8 cellular contexts compared by ENCODE assay signal in genomic region chr15:85667491-85668424, GRCh38.
DNase-seq lines count a peak whose midpoint lies in the region; ATAC-seq and TF ChIP-seq lines count a peak whose summit lies in the region.

No MANE protein-coding gene starts in this region.

- peak overlapping the region; percentile 47 to 81 (median 60) for H3K4me3 Mint-ChIP-seq in CD4-positive, alpha-beta memory T cell

- H3K9me3 ChIP-seq in CD4-positive, alpha-beta memory T cell (ENCODE audit: control insufficient read depth in 1 of 2, low read length in 2 of 2), result no peaks in the 10 kb centered on the region
- H3K9me3 ChIP-seq in mucosa of descending colon (no peaks in the 10 kb centered on the region), transverse colon (no peaks in the 10 kb centered on the region)

- no peaks in the 10 kb centered on the region for H3K27me3 Mint-ChIP-seq in CD4-positive, alpha-beta memory T cell

- no peak for TF ChIP-seq EP300 in transverse colon (IDR thresholded peaks at IDR 0.05; ENCODE audit: low read depth)

- peak overlapping the region; percentile 80 to 100 (median 97) for H3K27ac Mint-ChIP-seq in CD4-positive, alpha-beta memory T cell

- POLR2A ChIA-PET in CD4-positive, alpha-beta memory T cell (lab: Charles Lee; ENCODE audit: partially characterized antibody), result interaction anchor here (0.7 to 2.1 kb wide), 18 partner anchors 10 to 123 kb away, joined by 3 to 31 read pairs (median 4); no protein-coding TSS in a partner anchor

- in situ Hi-C loops in transverse colon (cut with MboI; ENCODE audit: low pct_ligation_motif_present in 1 of 4, low pct_unique_long_range_greater_than_20kb in 1 of 4, low sequenced_read_pairs in 3 of 4), result no loop called here

- no peak for TF ChIP-seq POLR2A in transverse colon (IDR thresholded peaks at IDR 0.05)

- TF ChIP-seq CTCF in mucosa of descending colon (IDR thresholded peaks at IDR 0.05) (no peak), transverse colon (IDR thresholded peaks at IDR 0.05) (no peak)

- H3K4me1 Mint-ChIP-seq in CD4-positive, alpha-beta memory T cell, result peaks cover 18 to 28% (median 22%) of the 10 kb centered on the region in 4 donors

- peak; percentile 79 to 91 (median 90) for DNase-seq in CD4-positive, alpha-beta memory T cell
- DNase-seq in T-helper 9 cell (peak; percentile 45), dermis microvascular lymphatic vessel endothelial cell (ENCODE audit: low read depth in 2 of 2) (peak; percentile 96 to 98), mucosa of descending colon (peak in 1 of 3 donors; percentile 34), transverse colon (peak; percentile 25), amygdala (lab: John Stamatoyannopoulos, UW) (no peak)

- H3K4me1 ChIP-seq in CD4-positive, alpha-beta memory T cell (ENCODE audit: insufficient read depth, low read length), result peaks cover 25% of the 10 kb centered on the region
- peaks cover 6% of the 10 kb centered on the region for H3K4me1 ChIP-seq in mucosa of descending colon (ENCODE audit: low read depth)
- H3K4me1 ChIP-seq in transverse colon, result peaks cover 0 to 29% (median 7%) of the 10 kb centered on the region in 4 donors

- peak; percentile 96 for ATAC-seq in GM19395 (IDR thresholded peaks at IDR 0.05; ENCODE audit: unreplicated experiment)
- ATAC-seq in HG03457 (IDR thresholded peaks at IDR 0.05; ENCODE audit: unreplicated experiment), result peak; percentile 85
- peak; percentile 93 for ATAC-seq in mucosa of descending colon

- 37 to 48% methylated on average over 5 of the region's 5 CpGs for WGBS in transverse colon (ENCODE audit: low coverage in 1 of 2), 2 donors

- H3K36me3 Mint-ChIP-seq in CD4-positive, alpha-beta memory T cell, result peaks cover 70 to 73% of the 10 kb centered on the region in 2 donors

- H3K27ac ChIP-seq in CD4-positive, alpha-beta memory T cell (ENCODE audit: low read depth, low read length), result peak overlapping the region; percentile 81
- H3K27ac ChIP-seq in transverse colon, result peak overlapping the region; percentile 69 to 84 (median 79)

- peaks cover 0 to 5% (median 0%) of the 10 kb centered on the region in 8 donors for H3K9me3 Mint-ChIP-seq in CD4-positive, alpha-beta memory T cell

- no peak overlapping the region for H3K4me3 ChIP-seq in CD4-positive, alpha-beta memory T cell (ENCODE audit: low read length in 2 of 2)
- H3K4me3 ChIP-seq in mucosa of descending colon (no peak overlapping the region), transverse colon (no peak overlapping the region)

- intact Hi-C loops in CD4-positive, alpha-beta memory T cell (cut with micrococcal nuclease), result loop anchor here (1.0 to 2.0 kb wide), 3 partner anchors 21 to 48 kb away; no protein-coding TSS in a partner anchor
- intact Hi-C loops in mucosa of descending colon (cut with DNase I, micrococcal nuclease) (no loop called here), transverse colon (cut with DNase I; ENCODE audit: low total_unique reads) (no loop called here)

- no peaks in the 10 kb centered on the region for H3K27me3 ChIP-seq in CD4-positive, alpha-beta memory T cell (ENCODE audit: insufficient read depth, low read length)
- no peaks in the 10 kb centered on the region for H3K27me3 ChIP-seq in transverse colon

- peaks cover 27% of the 10 kb centered on the region for H3K36me3 ChIP-seq in CD4-positive, alpha-beta memory T cell (ENCODE audit: insufficient read depth, low read length)
- H3K36me3 ChIP-seq in mucosa of descending colon (ENCODE audit: low read depth) (peaks cover 12% of the 10 kb centered on the region), transverse colon (peaks cover 0 to 54% (median 24%) of the 10 kb centered on the region in 4 donors)

- CTCF ChIA-PET in CD4-positive, alpha-beta memory T cell (lab: Charles Lee; ENCODE audit: partially characterized antibody), result interaction anchor here (0.9 to 1.4 kb wide), 3 partner anchors 9 to 50 kb away, joined by 3 to 6 read pairs (median 4); no protein-coding TSS in a partner anchor

Comparison
In these comparisons a context has a peak if more than half of its experiments do, and no peak if none do; other contexts are left out.
1. DNase-seq: peak in CD4-positive, alpha-beta memory T cell (5 of 5), T-helper 9 cell (single experiment), dermis microvascular lymphatic vessel endothelial cell (2 of 2) and transverse colon (single experiment); none in amygdala (0 of 56).
2. Peak in every context shown above with its lines, with median percentiles within 50 percentile points of each other: ATAC-seq.